17 cellular contexts compared by ENCODE assay signal in genomic region chr5:132417889-132418432, GRCh38. TPM values are rescaled to one million over a fixed set of nuclear protein-coding genes. Genes with fewer than 3 reads are reported as not detected.
DNase-seq lines count a peak whose midpoint lies in the region; ATAC-seq and TF ChIP-seq lines count a peak whose summit lies in the region.
"Had no signal": no experiment of that assay in that cellular context is flagged by ENCODE, and none has a peak within 500 bp of the region (broad histone marks: within the 10 kb centered on the region; RNA-seq: fewer than 3 reads in every experiment).

No MANE protein-coding gene starts in this region.

- peak overlapping the region; percentile 55 for H3K27ac Mint-ChIP-seq in T-helper 1 cell treated with Interleukin-12 subunit alpha and Interleukin-12 subunit beta and Interleukin-4 antibody, amounts not matched to agents 30 μg/mL and 1 μg/mL, for 36 hours
- H3K27ac Mint-ChIP-seq in activated CD8-positive, alpha-beta T cell treated with anti-CD3 and anti-CD28 coated beads for 36 hours = peak overlapping the region; percentile 71

- H3K36me3 ChIP-seq in right lobe of liver (peaks cover 0 to 9% (median 0%) of the 10 kb centered on the region in 4 donors), stomach smooth muscle (ENCODE audit: control insufficient read depth in 2 of 2, insufficient read depth in 2 of 2, low read length in 2 of 2) (peaks cover 8 to 11% of the 10 kb centered on the region in 2 donors), BE2C (no peaks in the 10 kb centered on the region)

- H3K27ac ChIP-seq in right lobe of liver (peak overlapping the region in 2 of 3 donors; percentile 55 to 65), stomach smooth muscle (ENCODE audit: low read length) (peak overlapping the region; percentile 63)
- H3K27ac ChIP-seq: 22Rv1 had no signal

- DNase-seq in T-helper 1 cell = no peak
- DNase-seq in activated CD8-positive, alpha-beta T cell treated with anti-CD3 and anti-CD28 coated beads for 36 hours = no peak
- DNase-seq in right lobe of liver = no peak
- DNase-seq in AG08396 (ENCODE audit: low spot score) = no peak
- DNase-seq in BE2C = no peak
- DNase-seq: activated CD4-positive, alpha-beta T cell treated with anti-CD3 and anti-CD28 coated beads for 1 hour; activated naive CD4-positive, alpha-beta T cell treated with anti-CD3 and anti-CD28 coated beads, Interleukin-2, amount 50 U/mL, for 16 hours; dermis blood vessel endothelial cell; foreskin fibroblast; islet precursor cell; NCI-H187; stimulated activated CD4-positive, alpha-beta T cell treated with anti-CD3 and anti-CD28 coated beads, Interleukin-2, amount 100 ng/mL, for 24 hours; stimulated activated naive CD4-positive, alpha-beta T cell had no signal

- peaks cover 78% of the 10 kb centered on the region for H3K4me1 Mint-ChIP-seq in T-helper 1 cell treated with Interleukin-12 subunit alpha and Interleukin-12 subunit beta and Interleukin-4 antibody, amounts not matched to agents 30 μg/mL and 1 μg/mL, for 36 hours (ENCODE audit: low read depth)
- H3K4me1 Mint-ChIP-seq in activated CD8-positive, alpha-beta T cell treated with anti-CD3 and anti-CD28 coated beads for 36 hours (ENCODE audit: low read depth) = peaks cover 87% of the 10 kb centered on the region

- H3K9ac ChIP-seq in stomach smooth muscle (ENCODE audit: low read length in 2 of 2) = no peak overlapping the region

- CTCF ChIA-PET in activated CD8-positive, alpha-beta T cell treated with anti-CD3 and anti-CD28 coated beads for 36 hours (lab: Charles Lee) = interaction anchor here (1.2 to 2.9 kb wide), 10 partner anchors 8 to 84 kb away, joined by 3 to 23 read pairs (median 4); partner anchors contain the start of gene IRF1

- no peaks in the 10 kb centered on the region for H3K27me3 ChIP-seq in right lobe of liver
- H3K27me3 ChIP-seq in stomach smooth muscle (ENCODE audit: control insufficient read depth in 1 of 2, insufficient read depth in 2 of 2, low read length in 2 of 2) = no peaks in the 10 kb centered on the region
- no peaks in the 10 kb centered on the region for H3K27me3 ChIP-seq in BE2C

- intact Hi-C loops in activated CD8-positive, alpha-beta T cell treated with anti-CD3 and anti-CD28 coated beads for 36 hours (cut with micrococcal nuclease) = no loop called here
- intact Hi-C loops in right lobe of liver (cut with DNase I) = loop anchor here in 1 of 2 donors (10.0 kb wide), 1 partner anchor 47 kb away; no protein-coding TSS in a partner anchor

- no peak for TF ChIP-seq POLR2A in right lobe of liver (IDR thresholded peaks at IDR 0.05)

- no peak for ATAC-seq in activated CD8-positive, alpha-beta T cell treated with anti-CD3 and anti-CD28 coated beads for 36 hours
- ATAC-seq in right lobe of liver (peak in 2 of 4 donors; percentile 10 to 30), GM21390 (IDR thresholded peaks at IDR 0.05; ENCODE audit: unreplicated experiment) (no peak)

- H3K27me3 Mint-ChIP-seq in T-helper 1 cell treated with Interleukin-12 subunit alpha and Interleukin-12 subunit beta and Interleukin-4 antibody, amounts not matched to agents 30 μg/mL and 1 μg/mL, for 36 hours (ENCODE audit: low read depth) = no peaks in the 10 kb centered on the region
- H3K27me3 Mint-ChIP-seq in activated CD8-positive, alpha-beta T cell treated with anti-CD3 and anti-CD28 coated beads for 36 hours = no peaks in the 10 kb centered on the region

- POLR2A ChIA-PET in activated CD8-positive, alpha-beta T cell treated with anti-CD3 and anti-CD28 coated beads for 36 hours (lab: Charles Lee) = interaction anchor here (1.1 to 6.2 kb wide), 6 partner anchors 9 to 80 kb away, joined by 3 to 131 read pairs (median 6); partner anchors contain the start of gene IRF1

- H3K4me1 ChIP-seq in right lobe of liver (peaks cover 5 to 88% (median 44%) of the 10 kb centered on the region in 4 donors), stomach smooth muscle (ENCODE audit: control insufficient read depth, insufficient read depth, low read length) (peaks cover 48% of the 10 kb centered on the region), BE2C (peaks cover 9% of the 10 kb centered on the region)

- no peaks in the 10 kb centered on the region for H3K9me3 Mint-ChIP-seq in T-helper 1 cell treated with Interleukin-12 subunit alpha and Interleukin-12 subunit beta and Interleukin-4 antibody, amounts not matched to agents 30 μg/mL and 1 μg/mL, for 36 hours
- peaks cover 2% of the 10 kb centered on the region for H3K9me3 Mint-ChIP-seq in activated CD8-positive, alpha-beta T cell treated with anti-CD3 and anti-CD28 coated beads for 36 hours

- no peak overlapping the region for H3K4me3 ChIP-seq in right lobe of liver
- no peak overlapping the region for H3K4me3 ChIP-seq in stomach smooth muscle (ENCODE audit: low read length in 2 of 2)
- H3K4me3 ChIP-seq in BE2C (ENCODE audit: low read depth, low read length) = no peak overlapping the region

- no peak for TF ChIP-seq CTCF in activated CD8-positive, alpha-beta T cell treated with anti-CD3 and anti-CD28 coated beads for 36 hours (IDR thresholded peaks at IDR 0.05)
- TF ChIP-seq CTCF in right lobe of liver (IDR thresholded peaks at IDR 0.05) (no peak), BE2C (IDR thresholded peaks at IDR 0.05; ENCODE audit: low read depth, low read length) (no peak)

- peaks cover 64% of the 10 kb centered on the region for H3K36me3 Mint-ChIP-seq in T-helper 1 cell treated with Interleukin-12 subunit alpha and Interleukin-12 subunit beta and Interleukin-4 antibody, amounts not matched to agents 30 μg/mL and 1 μg/mL, for 36 hours (ENCODE audit: low read depth)
- peaks cover 54% of the 10 kb centered on the region for H3K36me3 Mint-ChIP-seq in activated CD8-positive, alpha-beta T cell treated with anti-CD3 and anti-CD28 coated beads for 36 hours (ENCODE audit: low read depth)

- no peak overlapping the region for H3K4me3 Mint-ChIP-seq in T-helper 1 cell treated with Interleukin-12 subunit alpha and Interleukin-12 subunit beta and Interleukin-4 antibody, amounts not matched to agents 30 μg/mL and 1 μg/mL, for 36 hours
- H3K4me3 Mint-ChIP-seq in activated CD8-positive, alpha-beta T cell treated with anti-CD3 and anti-CD28 coated beads for 36 hours = no peak overlapping the region

- 47% methylated on average over 3 of the region's 4 CpGs for WGBS in right lobe of liver (ENCODE audit: insufficient coverage, low coverage, low lambda C conversion rate, missing lambda C conversion rate)

- H3K9me3 ChIP-seq in right lobe of liver (no peaks in the 10 kb centered on the region), stomach smooth muscle (ENCODE audit: control insufficient read depth in 2 of 2, low read length in 2 of 2) (no peaks in the 10 kb centered on the region), BE2C (no peaks in the 10 kb centered on the region)

RNA-seq across cellular contexts. Expression of gene SLC22A5, which starts 48.5 kb away (rescaled TPM):
- total RNA-seq in activated CD8-positive, alpha-beta T cell treated with anti-CD3 and anti-CD28 coated beads for 36 hours = 1 to 10 TPM; 4.0 to 4.1 TPM
- total RNA-seq in right lobe of liver = 10 to 100 TPM in 1 of 6 experiments, 1 to 10 TPM in 5; 4.7 to 11.1 (median 6.5) TPM
- polyA plus RNA-seq in BE2C (2012; ENCODE audit: insufficient read depth, insufficient read length, low read depth) = 13.7 TPM
